ENCODE assay signal across 24 cellular contexts in the genomic region with DNA sequence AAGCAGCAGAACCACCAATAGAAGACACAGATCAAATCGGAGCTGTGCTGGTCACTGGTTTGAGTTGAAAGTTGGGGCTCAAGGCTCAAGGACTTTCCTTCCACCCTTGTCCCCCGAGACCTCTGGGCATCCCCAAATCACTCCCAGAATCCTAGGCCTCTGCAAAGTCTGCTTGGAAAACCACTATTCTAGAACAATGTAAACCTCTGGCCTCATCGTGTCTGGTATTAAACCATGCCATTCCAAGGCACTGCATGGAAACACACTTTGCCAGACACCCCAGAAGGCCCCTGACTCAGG.
"Had no signal": no experiment of that assay in that cellular context is flagged by ENCODE, and none has a peak within 500 bp of the region (broad histone marks: within the 10 kb centered on the region; RNA-seq: fewer than 3 reads in every experiment).

No MANE protein-coding gene starts in this region.

- H3K27me3 ChIP-seq: pancreas, suprapubic skin, tibial nerve, uterus had no signal

- H3K36me3 Mint-ChIP-seq: mesothelial cell of epicardium; naive thymus-derived CD4-positive, alpha-beta T cell; natural killer cell treated with Interleukin-12 subunit alpha and Interleukin-12 subunit beta and Interleukin-15 and Interleukin-18, amount 100 ng/mL, for 72 hours; stimulated activated naive B cell treated with anti-CD40 and anti-IgM and Interleukin-4, amounts not matched to agents 10 μg/mL and 1 μg/mL and 100 μg/mL, for 72 hours; type B pancreatic cell had no signal

- H3K4me3 ChIP-seq: left lung, lung, pancreas, prostate gland, skin epidermis, suprapubic skin, thoracic aorta, tibial nerve, uterus had no signal

- H3K27ac Mint-ChIP-seq: mesothelial cell of epicardium; naive thymus-derived CD4-positive, alpha-beta T cell; stimulated activated naive B cell treated with anti-CD40 and anti-IgM and Interleukin-4, amounts not matched to agents 10 μg/mL and 1 μg/mL and 100 μg/mL, for 72 hours; stimulated activated naive CD8-positive, alpha-beta T cell treated with anti-CD3 and anti-CD28 coated beads, Interleukin-15, Interleukin-2, amounts not matched to agents 100 ng/mL and 50 ng/mL, for 24 hours; type B pancreatic cell had no signal

- DNase-seq: hippocampal formation; kidney; left colon; left lung; mesendoderm; naive thymus-derived CD4-positive, alpha-beta T cell; pancreas; posterior cingulate gyrus; retina; stimulated activated CD4-positive, alpha-beta T cell treated with anti-CD3 and anti-CD28 coated beads, Interleukin-12 subunit alpha, Interleukin-12 subunit beta, amount 100 ng/mL, for 4 hours; stimulated activated CD4-positive, alpha-beta T cell treated with anti-CD3 and anti-CD28 coated beads, Interleukin-15, amount 100 ng/mL, for 24 hours; stimulated activated CD4-positive, alpha-beta T cell treated with anti-CD3 and anti-CD28 coated beads, Interleukin-4, amount 100 ng/mL, for 1 hour; stimulated activated naive B cell treated with anti-CD40 and anti-IgM and Interleukin-4, amounts not matched to agents 10 μg/mL and 1 μg/mL and 100 μg/mL, for 72 hours; uterus had no signal

- H3K4me1 ChIP-seq: left lung, pancreas, prostate gland, suprapubic skin, tibial nerve, uterus had no signal

- H3K27ac ChIP-seq: left lung, pancreas, prostate gland, skin epidermis, suprapubic skin, thoracic aorta, tibial nerve, uterus had no signal

- H3K4me3 Mint-ChIP-seq: mesothelial cell of epicardium; naive thymus-derived CD4-positive, alpha-beta T cell; natural killer cell treated with Interleukin-12 subunit alpha and Interleukin-12 subunit beta and Interleukin-15 and Interleukin-18, amount 100 ng/mL, for 72 hours; stimulated activated naive B cell treated with anti-CD40 and anti-IgM and Interleukin-4, amounts not matched to agents 10 μg/mL and 1 μg/mL and 100 μg/mL, for 72 hours; stimulated activated naive CD8-positive, alpha-beta T cell treated with anti-CD3 and anti-CD28 coated beads, Interleukin-15, Interleukin-2, amounts not matched to agents 100 ng/mL and 50 ng/mL, for 24 hours; type B pancreatic cell had no signal

- H3K9me3 ChIP-seq: left lung, pancreas, prostate gland, suprapubic skin, thoracic aorta, tibial nerve, uterus had no signal

- H3K9me3 Mint-ChIP-seq: mesothelial cell of epicardium; naive thymus-derived CD4-positive, alpha-beta T cell; natural killer cell treated with Interleukin-12 subunit alpha and Interleukin-12 subunit beta and Interleukin-15 and Interleukin-18, amount 100 ng/mL, for 72 hours; stimulated activated naive B cell treated with anti-CD40 and anti-IgM and Interleukin-4, amounts not matched to agents 10 μg/mL and 1 μg/mL and 100 μg/mL, for 72 hours; stimulated activated naive CD8-positive, alpha-beta T cell treated with anti-CD3 and anti-CD28 coated beads, Interleukin-15, Interleukin-2, amounts not matched to agents 100 ng/mL and 50 ng/mL, for 24 hours had no signal

- H3K36me3 ChIP-seq: left lung, pancreas, prostate gland, suprapubic skin, thoracic aorta, tibial nerve, uterus had no signal
